Comparison of ENCODE assay signal across 28 cellular contexts in genomic region chr21:26095131-26095530, GRCh38.
"Had no signal": no experiment of that assay in that cellular context is flagged by ENCODE, and none has a peak within 500 bp of the region (broad histone marks: within the 10 kb centered on the region; RNA-seq: fewer than 3 reads in every experiment).

No MANE protein-coding gene starts in this region.

- H3K9ac ChIP-seq: KMS-11 had no signal

- H3K4me3 ChIP-seq: ascending aorta, PC-9 had no signal

- H3K36me3 Mint-ChIP-seq: activated naive CD4-positive, alpha-beta T cell treated with anti-CD3 and anti-CD28 coated beads, Interleukin-2, amount 50 U/mL, for 72 hours had no signal

- H3K9me3 Mint-ChIP-seq: activated CD4-positive, alpha-beta T cell treated with anti-CD3 and anti-CD28 coated beads, Interleukin-2, amount 10 ng/mL, durations not matched to agents 7 days and 5 days; activated naive CD4-positive, alpha-beta T cell treated with anti-CD3 and anti-CD28 coated beads for 36 hours; activated naive CD4-positive, alpha-beta T cell treated with anti-CD3 and anti-CD28 coated beads, Interleukin-2, amount 50 U/mL, for 72 hours; activated T-cell treated with anti-CD3 and anti-CD28 coated beads, Interleukin-2, amount 50 U/mL, for 4 hours; activated T-helper 1 cell treated with anti-CD3 and anti-CD28 coated beads, Interleukin-12 subunit alpha, Interleukin-12 subunit beta, Interleukin-2, Interleukin-4 antibody, amounts not matched to agents 30 ng/mL and 10 ng/mL and 1 ng/mL, durations not matched to agents 14 hours and 24 hours and 36 hours had no signal

- H3K4me3 Mint-ChIP-seq: activated CD4-positive, alpha-beta T cell treated with anti-CD3 and anti-CD28 coated beads for 36 hours; activated CD4-positive, alpha-beta T cell treated with anti-CD3 and anti-CD28 coated beads, Interleukin-2, amount 10 ng/mL, durations not matched to agents 7 days and 5 days; activated naive CD4-positive, alpha-beta T cell treated with anti-CD3 and anti-CD28 coated beads for 36 hours; activated T-cell treated with anti-CD3 and anti-CD28 coated beads, Interleukin-2, amount 50 U/mL, for 4 hours; activated T-helper 1 cell treated with anti-CD3 and anti-CD28 coated beads, Interleukin-12 subunit alpha, Interleukin-12 subunit beta, Interleukin-2, Interleukin-4 antibody, amounts not matched to agents 30 ng/mL and 10 ng/mL and 1 ng/mL, durations not matched to agents 14 hours and 24 hours and 36 hours had no signal

- H3K27ac Mint-ChIP-seq: activated CD4-positive, alpha-beta T cell treated with anti-CD3 and anti-CD28 coated beads for 36 hours; activated CD4-positive, alpha-beta T cell treated with anti-CD3 and anti-CD28 coated beads, Interleukin-2, amount 10 ng/mL, durations not matched to agents 7 days and 5 days; activated naive CD4-positive, alpha-beta T cell treated with anti-CD3 and anti-CD28 coated beads for 36 hours; activated naive CD4-positive, alpha-beta T cell treated with anti-CD3 and anti-CD28 coated beads, Interleukin-2, amount 50 U/mL, for 72 hours; activated T-helper 1 cell treated with anti-CD3 and anti-CD28 coated beads, Interleukin-12 subunit alpha, Interleukin-12 subunit beta, Interleukin-2, Interleukin-4 antibody, amounts not matched to agents 30 ng/mL and 10 ng/mL and 1 ng/mL, durations not matched to agents 14 hours and 24 hours and 36 hours had no signal

- H3K27ac ChIP-seq: ascending aorta, KMS-11, PC-9 had no signal

- ATAC-seq: activated CD4-positive, alpha-beta T cell treated with anti-CD3 and anti-CD28 coated beads for 36 hours; activated CD4-positive, CD25-positive, alpha-beta regulatory T cell treated with anti-CD3 and anti-CD28 coated beads, Interleukin-2, amount 50 U/mL, for 24 hours; activated naive CD4-positive, alpha-beta T cell treated with anti-CD3 and anti-CD28 coated beads, Interleukin-2, amount 50 U/mL, for 72 hours; activated T-cell treated with anti-CD3 and anti-CD28 coated beads, Interleukin-2, amount 50 U/mL, for 4 hours had no signal

- DNase-seq: activated CD4-positive, alpha-beta T cell treated with anti-CD3 and anti-CD28 coated beads for 36 hours; activated CD4-positive, alpha-beta T cell treated with anti-CD3 and anti-CD28 coated beads, Interleukin-2, amount 10 ng/mL, durations not matched to agents 7 days and 5 days; activated CD4-positive, alpha-beta T cell treated with anti-CD3 and anti-CD28 coated beads, Interleukin-2, amount 50 U/mL, for 48 hours; activated CD8-positive, alpha-beta memory T cell treated with anti-CD3 and anti-CD28 coated beads, Interleukin-2, amount 50 U/mL, for 4 hours; activated gamma-delta T cell treated with Interleukin-2 at 50 U/mL for 16 hours; activated naive CD4-positive, alpha-beta T cell treated with anti-CD3 and anti-CD28 coated beads for 36 hours; activated T-cell treated with anti-CD3 and anti-CD28 coated beads for 4 hours; activated T-cell treated with anti-CD3 and anti-CD28 coated beads, Interleukin-2, amount 50 U/mL, for 4 hours; amniotic stem cell; central memory CD4-positive, alpha-beta T cell; NCI-H1092 treated with DMSO at 0.1 percent for 48 hours; NCI-H1417; NCI-H146; NCI-H187; NCI-H2029 treated with DMSO at 0.1 percent for 48 hours; NCI-H2107; NCI-H2171; NCI-H510A; NCI-H526; NCI-H748 treated with DMSO at 0.1 percent for 48 hours; NK-92 treated with Interleukin-12 subunit alpha and Interleukin-12 subunit beta, amount 100 ng/mL, for 24 hours; PC-9; Right ventricle myocardium superior had no signal

- H3K4me1 ChIP-seq: ascending aorta had no signal

- H3K4me1 Mint-ChIP-seq: activated CD4-positive, alpha-beta T cell treated with anti-CD3 and anti-CD28 coated beads for 36 hours; activated CD4-positive, alpha-beta T cell treated with anti-CD3 and anti-CD28 coated beads, Interleukin-2, amount 10 ng/mL, durations not matched to agents 7 days and 5 days had no signal

- H3K27me3 ChIP-seq: ascending aorta had no signal

- H3K36me3 ChIP-seq: ascending aorta had no signal

- H3K27me3 Mint-ChIP-seq: activated CD4-positive, alpha-beta T cell treated with anti-CD3 and anti-CD28 coated beads for 36 hours; activated CD4-positive, alpha-beta T cell treated with anti-CD3 and anti-CD28 coated beads, Interleukin-2, amount 10 ng/mL, durations not matched to agents 7 days and 5 days had no signal

- H3K4me2 ChIP-seq: KMS-11, PC-9 had no signal

- H2AFZ ChIP-seq: PC-9 had no signal

- H3K9me3 ChIP-seq: ascending aorta had no signal
